14 cellular contexts compared by ENCODE assay signal in genomic region chr15:90681480-90681879, GRCh38. TPM values are rescaled to one million over a fixed set of nuclear protein-coding genes. Genes with fewer than 3 reads are reported as not detected.
DNase-seq lines count a peak whose midpoint lies in the region; ATAC-seq, FAIRE-seq and TF ChIP-seq lines count a peak whose summit lies in the region.
"Had no signal": no experiment of that assay in that cellular context is flagged by ENCODE, and none has a peak within 500 bp of the region (broad histone marks: within the 10 kb centered on the region; RNA-seq: fewer than 3 reads in every experiment).

No MANE protein-coding gene starts in this region.

- H2AFZ ChIP-seq in K562 (ENCODE audit: low read depth, low read length) = no peak overlapping the region

- H3K27ac ChIP-seq in K562 (ENCODE audit: extremely low read depth, low read depth, low read length) (no peak overlapping the region), upper lobe of right lung (no peak overlapping the region)

- TF ChIP-seq EP300 in K562 (IDR thresholded peaks at IDR 0.05; ENCODE audit: low read length) = no peak

- no peak for ATAC-seq in K562
- no peak for ATAC-seq in upper lobe of right lung
- no peak for ATAC-seq in WTC11

- BruUV-seq in K562 (replicated peaks; lab: Mats Ljungman, UMichigan) = no TSS peak

- intact Hi-C loops in K562 (cut with micrococcal nuclease) (no loop called here), upper lobe of right lung (cut with DNase I) (no loop called here)

- H4K20me1 ChIP-seq in K562 (replicated peaks; ENCODE audit: control insufficient read depth, insufficient read depth, low read length) = no peaks in the 10 kb centered on the region

- H3K79me2 ChIP-seq in K562 (ENCODE audit: control insufficient read depth, insufficient read depth, low read length) = no peaks in the 10 kb centered on the region

- peaks cover 1% of the 10 kb centered on the region for H3K27me3 Mint-ChIP-seq in glutamatergic neuron (ENCODE audit: unreplicated experiment)
- no peaks in the 10 kb centered on the region for H3K27me3 Mint-ChIP-seq in WTC11 (ENCODE audit: low read depth)

- DNase-seq in HS-27A (ENCODE audit: low read depth) = peak; percentile 92
- DNase-seq in K562 (ENCODE audit: extremely low read depth in 1 of 4, low spot score in 3 of 4) = no peak
- DNase-seq in kidney epithelial cell (ENCODE audit: low read depth) = peak; percentile 54
- peak; percentile 31 for DNase-seq in upper lobe of right lung
- DNase-seq in glutamatergic neuron = no peak
- no peak for DNase-seq in occipital lobe (lab: John Stamatoyannopoulos, UW)
- no peak for DNase-seq in WTC11 (ENCODE audit: low spot score)
- no peak for DNase-seq in stimulated activated CD4-positive, alpha-beta T cell treated with anti-CD3 and anti-CD28 coated beads, Interleukin-2, amount 100 ng/mL, for 24 hours
- DNase-seq: activated CD4-positive, alpha-beta memory T cell treated with anti-CD3 and anti-CD28 coated beads for 36 hours; NCI-H524 treated with DMSO at 0.1 percent for 48 hours; small intestine; stimulated activated CD8-positive, alpha-beta memory T cell treated with anti-CD3 and anti-CD28 coated beads, Interleukin-4, amount 100 ng/mL, for 48 hours had no signal

- POLR2A ChIA-PET in K562 (lab: Yijun Ruan, JAX) (interaction anchor here (0.7 to 1.1 kb wide), 2 partner anchors 13 to 455 kb away, joined by 4 to 5 read pairs; no protein-coding TSS in a partner anchor), WTC11 (lab: Charles Lee) (no interaction called here)

- H3K4me2 ChIP-seq in K562 (ENCODE audit: insufficient read depth, low read length) = no peak overlapping the region

- TF ChIP-seq CTCF in K562 (IDR thresholded peaks at IDR 0.05 in 2 of 3, conservative IDR thresholded peaks at IDR 0.05 in 1 of 3; ENCODE audit: insufficient read depth in 2 of 3, low read depth in 1 of 3, low read length in 3 of 3) = no peak
- TF ChIP-seq CTCF in kidney epithelial cell (IDR thresholded peaks at IDR 0.05; ENCODE audit: insufficient read depth, low read length, poor library complexity, severe bottlenecking) = no peak
- no peak for TF ChIP-seq CTCF in upper lobe of right lung (IDR thresholded peaks at IDR 0.05)
- no peak for TF ChIP-seq CTCF in glutamatergic neuron (IDR thresholded peaks at IDR 0.05; ENCODE audit: partially characterized antibody, unreplicated experiment)
- no peak for TF ChIP-seq CTCF in WTC11 (IDR thresholded peaks at IDR 0.05)

- 34% methylated on average over 9 of the region's 9 CpGs for WGBS in K562 (ENCODE audit: insufficient coverage, low coverage, missing lambda C conversion rate)

- no peak overlapping the region for H3K4me3 ChIP-seq in K562
- no peak overlapping the region for H3K4me3 ChIP-seq in kidney epithelial cell (ENCODE audit: low read depth, low read length)
- H3K4me3 ChIP-seq in upper lobe of right lung = no peak overlapping the region
- H3K4me3 ChIP-seq: heart left ventricle had no signal

- TF ChIP-seq RAD21 in K562 (CRISPR knock-in tag; conservative IDR thresholded peaks at IDR 0.05 in 1 of 2, IDR thresholded peaks at IDR 0.05 in 1 of 2) = no peak

- H3K9me1 ChIP-seq in K562 (ENCODE audit: control insufficient read depth, insufficient read depth, low read length) = no peaks in the 10 kb centered on the region

- H3K4me3 Mint-ChIP-seq in glutamatergic neuron (ENCODE audit: unreplicated experiment) (no peak overlapping the region), WTC11 (no peak overlapping the region)
- H3K4me3 Mint-ChIP-seq: activated CD4-positive, alpha-beta memory T cell treated with anti-CD3 and anti-CD28 coated beads for 36 hours; brain had no signal

- H3K9me3 ChIP-seq in K562 (replicated peaks; ENCODE audit: control insufficient read depth, insufficient read depth, low read depth, low read length) (no peaks in the 10 kb centered on the region), upper lobe of right lung (no peaks in the 10 kb centered on the region)
- H3K9me3 ChIP-seq: heart left ventricle had no signal

- no peak for TF ChIP-seq POLR2A in K562 (conservative IDR thresholded peaks at IDR 0.05)

- H3K4me1 Mint-ChIP-seq in glutamatergic neuron (ENCODE audit: low read depth, unreplicated experiment) = no peaks in the 10 kb centered on the region
- 0 out of 2 replicates have a peak, but pooled peaks cover 3% of the 10 kb centered on the region for H3K4me1 Mint-ChIP-seq in WTC11

- H3K9me3 Mint-ChIP-seq in glutamatergic neuron (ENCODE audit: unreplicated experiment) (peaks cover 2% of the 10 kb centered on the region), WTC11 (no peaks in the 10 kb centered on the region; the same call in 1 of the 2 replicates)
- H3K9me3 Mint-ChIP-seq: activated CD4-positive, alpha-beta memory T cell treated with anti-CD3 and anti-CD28 coated beads for 36 hours had no signal

- no peak overlapping the region for H3K9ac ChIP-seq in K562 (ENCODE audit: insufficient read depth in 1 of 2, low read depth in 2 of 2, low read length in 2 of 2)

- H3K36me3 Mint-ChIP-seq in glutamatergic neuron (ENCODE audit: unreplicated experiment) (no peaks in the 10 kb centered on the region), WTC11 (no peaks in the 10 kb centered on the region)
- H3K36me3 Mint-ChIP-seq: activated CD4-positive, alpha-beta memory T cell treated with anti-CD3 and anti-CD28 coated beads for 36 hours had no signal

- peaks cover 4 to 15% of the 10 kb centered on the region in 2 experiments; a peak in 4 of 5 replicates for H3K4me1 ChIP-seq in K562 (replicated peaks in 1 of 2; ENCODE audit: control insufficient read depth in 2 of 2, insufficient read depth in 2 of 2, low read length in 2 of 2)
- no peaks in the 10 kb centered on the region for H3K4me1 ChIP-seq in upper lobe of right lung

- no peak overlapping the region for H3K27ac Mint-ChIP-seq in glutamatergic neuron (ENCODE audit: unreplicated experiment)
- H3K27ac Mint-ChIP-seq in WTC11 = no peak overlapping the region
- H3K27ac Mint-ChIP-seq: activated CD4-positive, alpha-beta memory T cell treated with anti-CD3 and anti-CD28 coated beads for 36 hours had no signal

- FAIRE-seq in K562 (lab: Jason Lieb, UNC) = no peak
- FAIRE-seq: small intestine had no signal

- in situ Hi-C loops in K562 (cut with MboI) = no loop called here

- CTCF ChIA-PET in K562 (lab: Yijun Ruan, JAX; ENCODE audit: low intra/inter-chr PET ratio) (no interaction called here), WTC11 (lab: Charles Lee) (interaction anchor here (1.6 to 1.9 kb wide), 2 partner anchors 33 to 251 kb away, joined by 4 to 6 read pairs; partner anchors contain the start of gene HDDC3)

- H3K36me3 ChIP-seq in K562 (ENCODE audit: control insufficient read depth, insufficient read depth, low read length) (no peaks in the 10 kb centered on the region), kidney epithelial cell (ENCODE audit: control insufficient read depth, insufficient read depth, low read length) (no peaks in the 10 kb centered on the region), upper lobe of right lung (no peaks in the 10 kb centered on the region)
- H3K36me3 ChIP-seq: heart left ventricle had no signal

- H3K27me3 ChIP-seq in K562 (ENCODE audit: control insufficient read depth in 2 of 2, insufficient read depth in 2 of 2, low read length in 2 of 2) (no peaks in the 10 kb centered on the region), kidney epithelial cell (ENCODE audit: control insufficient read depth, insufficient read depth, low read length) (no peaks in the 10 kb centered on the region), upper lobe of right lung (no peaks in the 10 kb centered on the region)
- H3K27me3 ChIP-seq: heart left ventricle had no signal

TF ChIP-seq in K562, 482 proteins besides CTCF, POLR2A, EP300 and RAD21 (continues in another document):
- TF ChIP-seq TEAD2 (tag; IDR thresholded peaks at IDR 0.05) (no peak), FOSL1 (tag; conservative IDR thresholded peaks at IDR 0.05) (peak; percentile 59), ZNF436 (CRISPR knock-in tag; IDR thresholded peaks at IDR 0.05) (no peak)

TF ChIP-seq in WTC11, 78 proteins besides CTCF, POLR2A, EP300 and RAD21 (continues in another document):
- TF ChIP-seq ATF3 (CRISPR knock-in tag; conservative IDR thresholded peaks at IDR 0.05) (no peak), ZNF138 (CRISPR knock-in tag; conservative IDR thresholded peaks at IDR 0.05) (no peak)

RNA-seq across cellular contexts. Expression of gene BLM, which starts 35.7 kb away (rescaled TPM):
- 33.0 and 98.2 TPM in 2 replicates for total RNA-seq in K562 (2011; cell fraction: chromatin; rRNA removed; ENCODE audit: low replicate concordance)
- 9.7 and 20.7 TPM in 2 replicates for total RNA-seq in K562 (2011; cell fraction: nucleolus; rRNA removed)
- 25.2 and 32.3 TPM in 2 replicates for total RNA-seq in K562 (2011; cell fraction: nucleoplasm; rRNA removed)
- total RNA-seq in K562 (2014; rRNA removed) (37.9 and 52.4 TPM in 2 replicates), K562 (2014; rRNA removed; fragmentation: Illumina TruSeq; extraction: Trizol) (56.0 and 62.5 TPM in 2 replicates), K562 (2015; rRNA removed; fragmentation: Illumina TruSeq; extraction: Trizol) (49.5 and 51.5 TPM in 2 replicates), K562 (2021) (43.4 and 43.9 TPM in 2 replicates), kidney epithelial cell (5.0 and 5.6 TPM in 2 replicates), upper lobe of right lung (1.5 TPM), glutamatergic neuron (ENCODE audit: unreplicated experiment) (5.4 TPM), occipital lobe (3.6 TPM), WTC11 (2021) (29.9 to 40.5 TPM (median 34.8 TPM) in 3 replicates)
- polyA plus RNA-seq in K562 (2011; rRNA removed) (36.5 and 45.5 TPM in 2 replicates), K562 (2014; fragmentation: Illumina TruSeq; extraction: Trizol) (28.0 and 41.6 TPM in 2 replicates), K562 (2014; fragmentation: Nextera tagmentation; extraction: Ambion mirVana) (10 to 100 TPM; 21.0 to 29.7 TPM), K562 (2014; rRNA removed) (22.6 and 35.7 TPM in 2 replicates)
- polyA plus RNA-seq in K562 (2011; cell fraction: cytosol; rRNA removed) = 13.9 and 18.1 TPM in 2 replicates
- 47.2 and 66.0 TPM in 2 replicates for polyA plus RNA-seq in K562 (2011; cell fraction: nucleus; rRNA removed)
- 24.4 and 33.5 TPM in 2 replicates for polyA plus RNA-seq in K562 (2012)
- polyA minus RNA-seq in K562 (2011; rRNA and poly(A)+ RNA removed) = 76.2 and 80.4 TPM in 2 replicates
- polyA minus RNA-seq in K562 (2011; cell fraction: cytosol; rRNA and poly(A)+ RNA removed) = 11.6 and 17.2 TPM in 2 replicates
- 14.8 and 27.4 TPM in 2 replicates for polyA minus RNA-seq in K562 (2011; cell fraction: nucleus; rRNA and poly(A)+ RNA removed)

Comparison
In these comparisons a context has a peak if more than half of its experiments do, and no peak if none do; other contexts are left out.
1. DNase-seq: peak in HS-27A (single experiment), kidney epithelial cell (single experiment) and upper lobe of right lung (single experiment); none in K562 (0 of 4), glutamatergic neuron (single experiment), occipital lobe (single experiment), WTC11 (single experiment) and stimulated activated CD4-positive, alpha-beta T cell treated with anti-CD3 and anti-CD28 coated beads, Interleukin-2, amount 100 ng/mL, for 24 hours (0 of 2).